12 cellular contexts compared by ENCODE assay signal in the genomic region with DNA sequence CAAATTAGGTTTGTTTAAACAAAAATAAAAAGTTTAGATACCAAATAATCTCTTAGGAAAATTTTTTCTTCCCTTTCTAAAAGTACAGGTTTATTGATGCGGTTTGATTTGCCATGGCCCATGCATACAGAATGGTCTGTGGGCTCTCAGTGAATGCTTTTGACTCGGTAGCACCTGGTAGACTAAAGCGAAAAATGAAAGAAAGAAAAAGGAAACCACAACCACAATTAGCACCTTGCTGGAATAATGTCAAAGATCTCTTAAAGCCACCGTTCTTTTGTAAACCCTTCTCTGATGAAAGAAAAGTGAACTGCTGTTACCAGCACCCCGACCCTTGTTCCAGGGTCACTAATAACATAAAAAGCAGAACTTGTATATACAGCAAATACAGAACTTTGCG.
DNase-seq lines count a peak whose midpoint lies in the region; ATAC-seq and TF ChIP-seq lines count a peak whose summit lies in the region.
"Had no signal": no experiment of that assay in that cellular context is flagged by ENCODE, and none has a peak within 500 bp of the region (broad histone marks: within the 10 kb centered on the region; RNA-seq: fewer than 3 reads in every experiment).

No MANE protein-coding gene starts in this region.

- DNase-seq in GM10248 (ENCODE audit: extremely low spot score): peak; percentile 16
- peak; percentile 9 for DNase-seq in GM19240 (ENCODE audit: insufficient read length, low spot score)
- no peak for DNase-seq in NCI-H774 (lab: John Stamatoyannopoulos, UW)
- no peak for DNase-seq in EL
- DNase-seq in HEK293T (ENCODE audit: extremely low spot score): no peak
- DNase-seq in GF-D8 (lab: John Stamatoyannopoulos, UW): no peak
- DNase-seq: activated T-cell treated with anti-CD3 and anti-CD28 coated beads for 4 hours; body of pancreas; NCI-H510A treated with DMSO at 0.1 percent for 48 hours; stimulated activated CD4-positive, alpha-beta T cell treated with anti-CD3 and anti-CD28 coated beads, Interleukin-2, amount 100 ng/mL, for 24 hours had no signal

- ATAC-seq in HG02678 (IDR thresholded peaks at IDR 0.05; ENCODE audit: unreplicated experiment) (peak; percentile 97), HG03457 (IDR thresholded peaks at IDR 0.05; ENCODE audit: unreplicated experiment) (peak; percentile 96)
- ATAC-seq: body of pancreas had no signal

- POLR2A ChIA-PET in GM10248 (lab: Yijun Ruan, JAX): no interaction called here
- POLR2A ChIA-PET in HEK293T (lab: Yijun Ruan, JAX): no interaction called here

- CTCF ChIA-PET in GM10248 (lab: Yijun Ruan, JAX): no interaction called here
- CTCF ChIA-PET in HEK293T (lab: Yijun Ruan, JAX): no interaction called here

- no peak for TF ChIP-seq CTCF in GM10248 (IDR thresholded peaks at IDR 0.05; ENCODE audit: control extremely low read depth, extremely low read depth, low read depth, missing control alignments)

TF ChIP-seq in HEK293T, 16 proteins besides CTCF, POLR2A, EP300 and RAD21:
- TF ChIP-seq FOXK2 (IDR thresholded peaks at IDR 0.05) (no peak), FOXA1 (IDR thresholded peaks at IDR 0.05) (no peak), SP1 (IDR thresholded peaks at IDR 0.05) (no peak), TARDBP (IDR thresholded peaks at IDR 0.05) (no peak), NFRKB (IDR thresholded peaks at IDR 0.05) (no peak)

Comparison
In these comparisons a context has a peak if more than half of its experiments do, and no peak if none do; other contexts are left out.
1. DNase-seq: peak in GM10248 (single experiment) and GM19240 (single experiment); none in NCI-H774 (single experiment), EL (single experiment), HEK293T (single experiment) and GF-D8 (single experiment).